In the genomic region with DNA sequence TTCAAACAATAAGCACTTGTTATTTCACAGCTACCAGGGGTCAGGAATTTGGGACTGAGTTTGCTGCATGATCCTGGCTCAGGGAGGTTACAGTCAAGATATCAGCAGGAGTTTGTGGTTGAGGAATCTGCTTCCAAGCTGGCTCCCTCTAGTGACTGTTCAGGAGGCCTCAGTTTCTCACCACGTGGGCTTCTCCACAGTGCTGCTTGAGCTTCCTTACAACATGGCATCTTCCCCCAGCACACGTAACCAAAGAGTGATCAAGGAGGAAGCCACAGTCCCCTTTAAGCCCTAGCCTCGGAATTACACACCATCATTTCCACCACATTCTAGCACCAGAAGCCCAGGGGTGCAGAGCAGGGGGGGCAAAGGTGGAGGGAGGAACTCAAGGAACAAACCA, we compare ENCODE assay signal across 28 cellular contexts. TPM values are rescaled to one million over a fixed set of nuclear protein-coding genes. Genes with fewer than 3 reads are reported as not detected.
DNase-seq lines count a peak whose midpoint lies in the region; ATAC-seq and TF ChIP-seq lines count a peak whose summit lies in the region.
"Had no signal": no experiment of that assay in that cellular context is flagged by ENCODE, and none has a peak within 500 bp of the region (broad histone marks: within the 10 kb centered on the region; RNA-seq: fewer than 3 reads in every experiment).

No MANE protein-coding gene starts in this region.

- H4K5ac ChIP-seq in mesendoderm (ENCODE audit: low read length): no peak overlapping the region

- H2BK5ac ChIP-seq in mesendoderm (ENCODE audit: low read length): no peak overlapping the region

- H3K27me3 Mint-ChIP-seq in WTC11 (ENCODE audit: low read depth): peaks cover 5% of the 10 kb centered on the region
- H3K27me3 Mint-ChIP-seq in chondrocyte (ENCODE audit: low read depth): peaks cover 21% of the 10 kb centered on the region

- peak; percentile 23; the same call in 1 of the 2 replicates for ATAC-seq in WTC11
- ATAC-seq in HG03460 (IDR thresholded peaks at IDR 0.05; ENCODE audit: unreplicated experiment): no peak
- ATAC-seq: lower lobe of right lung, Panc1 had no signal

- H3K79me1 ChIP-seq in mesendoderm (ENCODE audit: low read length): no peaks in the 10 kb centered on the region

- CTCF ChIA-PET in WTC11 (lab: Charles Lee): interaction anchor here (0.8 to 2.7 kb wide), 11 partner anchors 8 to 178 kb away, joined by 3 to 25 read pairs (median 5); a partner anchor contains a TSS

- H2AFZ ChIP-seq in Loucy (ENCODE audit: low read length) (no peak overlapping the region), smooth muscle cell (ENCODE audit: low read depth) (no peak overlapping the region)

- H3K9me3 Mint-ChIP-seq in WTC11 (peaks cover 30% of the 10 kb centered on the region), chondrocyte (ENCODE audit: low read depth) (peaks cover 17% of the 10 kb centered on the region)

- no peaks in the 10 kb centered on the region for H4K20me1 ChIP-seq in Loucy (ENCODE audit: insufficient read depth, low read length, poor library complexity, severe bottlenecking)
- H4K20me1 ChIP-seq in smooth muscle cell (ENCODE audit: low read depth): no peaks in the 10 kb centered on the region

- TF ChIP-seq CTCF in Loucy (conservative IDR thresholded peaks at IDR 0.05; ENCODE audit: low read length) (peak; percentile 11; the same call in 1 of the 2 replicates), WTC11 (IDR thresholded peaks at IDR 0.05) (no peak), smooth muscle cell (IDR thresholded peaks at IDR 0.05; ENCODE audit: borderline replicate concordance, insufficient read depth, poor library complexity, severe bottlenecking) (no peak), chondrocyte (IDR thresholded peaks at IDR 0.05) (no peak)

- H4K8ac ChIP-seq in mesendoderm (ENCODE audit: low read depth, low read length): no peak overlapping the region

- no peak overlapping the region for H3K4me3 ChIP-seq in Loucy (ENCODE audit: low read length, poor library complexity, severe bottlenecking)
- H3K4me3 ChIP-seq in mesendoderm (ENCODE audit: low read length): no peak overlapping the region
- no peak overlapping the region for H3K4me3 ChIP-seq in smooth muscle cell
- H3K4me3 ChIP-seq: lower lobe of right lung, SJSA1, spleen, stomach, upper lobe of left lung had no signal

- no peaks in the 10 kb centered on the region for H3K79me2 ChIP-seq in Loucy (ENCODE audit: insufficient read depth, low read length)
- no peaks in the 10 kb centered on the region for H3K79me2 ChIP-seq in mesendoderm (ENCODE audit: control insufficient read depth, insufficient read depth, low read length)
- no peaks in the 10 kb centered on the region for H3K79me2 ChIP-seq in smooth muscle cell (ENCODE audit: low read depth)

- H2AK5ac ChIP-seq in mesendoderm (ENCODE audit: low read length): no peak overlapping the region

- H3K36me3 ChIP-seq in Loucy (ENCODE audit: insufficient read depth, low read length) (no peaks in the 10 kb centered on the region), mesendoderm (ENCODE audit: control insufficient read depth, insufficient read depth, low read length) (no peaks in the 10 kb centered on the region), smooth muscle cell (ENCODE audit: low read depth) (no peaks in the 10 kb centered on the region)
- H3K36me3 ChIP-seq: lower lobe of right lung, SJSA1, spleen, stomach, upper lobe of left lung had no signal

- no peak overlapping the region for H2BK120ac ChIP-seq in mesendoderm (ENCODE audit: low read depth, low read length)

- POLR2A ChIA-PET in WTC11 (lab: Charles Lee): interaction anchor here (0.5 kb wide), 1 partner anchor 8 kb away, joined by 3 read pairs; no protein-coding TSS in a partner anchor

- H3K36me3 Mint-ChIP-seq in WTC11 (peaks cover 15% of the 10 kb centered on the region), chondrocyte (ENCODE audit: low read depth) (no peaks in the 10 kb centered on the region)

- WGBS in mesendoderm (ENCODE audit: extremely low coverage, insufficient coverage, low lambda C conversion rate): no CpG with 5 or more reads among the region's 3 CpGs
- 40% methylated on average over 3 of the region's 3 CpGs for WGBS in smooth muscle cell (ENCODE audit: low lambda C conversion rate)

- no peaks in the 10 kb centered on the region for H3K9me3 ChIP-seq in Loucy (ENCODE audit: insufficient read depth, low read depth, low read length)
- no peaks in the 10 kb centered on the region for H3K9me3 ChIP-seq in smooth muscle cell (replicated peaks; ENCODE audit: low read depth)
- H3K9me3 ChIP-seq: lower lobe of right lung had no signal

- no peaks in the 10 kb centered on the region for H3F3A ChIP-seq in Loucy (ENCODE audit: low read depth)
- H3F3A ChIP-seq in smooth muscle cell (ENCODE audit: low read depth): no peaks in the 10 kb centered on the region

- H3K9ac ChIP-seq in Loucy (ENCODE audit: low read depth, low read length, poor library complexity, severe bottlenecking) (no peak overlapping the region), mesendoderm (ENCODE audit: low read length) (no peak overlapping the region), smooth muscle cell (ENCODE audit: low read depth) (no peak overlapping the region)

- H3K27ac Mint-ChIP-seq in WTC11 (no peak overlapping the region), chondrocyte (ENCODE audit: unreplicated experiment) (no peak overlapping the region)

- H3K4me1 Mint-ChIP-seq in WTC11 (peaks cover 3% of the 10 kb centered on the region), chondrocyte (ENCODE audit: low read depth) (no peaks in the 10 kb centered on the region)

- H3K27ac ChIP-seq in mesendoderm (ENCODE audit: low read depth, low read length) (no peak overlapping the region), smooth muscle cell (ENCODE audit: low read depth) (no peak overlapping the region)
- H3K27ac ChIP-seq: lower lobe of right lung, SJSA1, spleen, stomach, upper lobe of left lung had no signal

- no peaks in the 10 kb centered on the region for H3K27me3 ChIP-seq in Loucy (ENCODE audit: insufficient read depth, low read length, poor library complexity, severe bottlenecking)
- H3K27me3 ChIP-seq in mesendoderm (ENCODE audit: insufficient read depth, low read length, poor library complexity): no peaks in the 10 kb centered on the region
- no peaks in the 10 kb centered on the region for H3K27me3 ChIP-seq in smooth muscle cell (ENCODE audit: low read depth)
- H3K27me3 ChIP-seq: SJSA1, upper lobe of left lung had no signal

- H3K4me2 ChIP-seq in Loucy (ENCODE audit: low read depth, low read length, poor library complexity, severe bottlenecking): no peak overlapping the region
- H3K4me2 ChIP-seq in mesendoderm (ENCODE audit: low read length): no peak overlapping the region
- no peak overlapping the region for H3K4me2 ChIP-seq in smooth muscle cell

- no peak overlapping the region for H2BK15ac ChIP-seq in mesendoderm (replicated peaks; ENCODE audit: low read depth)

- no peak overlapping the region for H3K4ac ChIP-seq in mesendoderm (ENCODE audit: low read depth, low read length)

- no peak overlapping the region for H3K56ac ChIP-seq in mesendoderm (ENCODE audit: low read length)

- no peaks in the 10 kb centered on the region for H3K9me2 ChIP-seq in Loucy (replicated peaks; ENCODE audit: low read depth, low read length)

- H3K4me3 Mint-ChIP-seq in WTC11 (no peak overlapping the region), chondrocyte (ENCODE audit: unreplicated experiment) (no peak overlapping the region)

- H3K23ac ChIP-seq in mesendoderm (ENCODE audit: low read length): no peak overlapping the region

- no peak overlapping the region for H3K18ac ChIP-seq in mesendoderm (ENCODE audit: low read length)

- DNase-seq in DMS 273 (lab: John Stamatoyannopoulos, UW; ENCODE audit: unreplicated experiment): peak; percentile 62
- DNase-seq in DMS 273 treated with DMSO at 0.1 percent for 48 hours (lab: John Stamatoyannopoulos, UW): no peak
- DNase-seq in WTC11 (ENCODE audit: low spot score): no peak
- peak; percentile 45 for DNase-seq in mesendoderm
- no peak for DNase-seq in smooth muscle cell (lab: John Stamatoyannopoulos, UW; ENCODE audit: unreplicated experiment)
- no peak for DNase-seq in chondrocyte (ENCODE audit: low spot score)
- DNase-seq: 8988T; activated CD4-positive, alpha-beta T cell treated with anti-CD3 and anti-CD28 coated beads, Interleukin-2, amount 50 U/mL, for 48 hours; activated naive CD4-positive, alpha-beta T cell treated with Interleukin-2 at 50 U/mL for 16 hours; central memory CD4-positive, alpha-beta T cell; COR-L47; H7; hippocampal formation; kidney; lower lobe of right lung; NCI-H1436; NCI-H526 treated with DMSO at 0.1 percent for 48 hours; spleen; stimulated activated CD4-positive, alpha-beta T cell treated with anti-CD3 and anti-CD28 coated beads, Interleukin-4, amount 100 ng/mL, for 24 hours; stomach; T-helper 2 cell; upper lobe of left lung had no signal

- no peaks in the 10 kb centered on the region for H3K4me1 ChIP-seq in Loucy (ENCODE audit: insufficient read depth, low read length, poor library complexity, severe bottlenecking)
- no peaks in the 10 kb centered on the region for H3K4me1 ChIP-seq in mesendoderm (ENCODE audit: control insufficient read depth, low read depth, low read length)
- H3K4me1 ChIP-seq in smooth muscle cell (ENCODE audit: low read depth): no peaks in the 10 kb centered on the region
- H3K4me1 ChIP-seq: lower lobe of right lung, SJSA1, spleen, stomach, upper lobe of left lung had no signal

TF ChIP-seq in WTC11, 78 proteins besides CTCF, POLR2A, EP300 and RAD21 (continues in another document):
- no peak for TF ChIP-seq ZNF671 (CRISPR knock-in tag; IDR thresholded peaks at IDR 0.05)
- TF ChIP-seq ZNF317 (CRISPR knock-in tag; IDR thresholded peaks at IDR 0.05; ENCODE audit: borderline replicate concordance, low read depth): no peak
- no peak for TF ChIP-seq ZNF138 (CRISPR knock-in tag; conservative IDR thresholded peaks at IDR 0.05)
- TF ChIP-seq, protein P1, sequence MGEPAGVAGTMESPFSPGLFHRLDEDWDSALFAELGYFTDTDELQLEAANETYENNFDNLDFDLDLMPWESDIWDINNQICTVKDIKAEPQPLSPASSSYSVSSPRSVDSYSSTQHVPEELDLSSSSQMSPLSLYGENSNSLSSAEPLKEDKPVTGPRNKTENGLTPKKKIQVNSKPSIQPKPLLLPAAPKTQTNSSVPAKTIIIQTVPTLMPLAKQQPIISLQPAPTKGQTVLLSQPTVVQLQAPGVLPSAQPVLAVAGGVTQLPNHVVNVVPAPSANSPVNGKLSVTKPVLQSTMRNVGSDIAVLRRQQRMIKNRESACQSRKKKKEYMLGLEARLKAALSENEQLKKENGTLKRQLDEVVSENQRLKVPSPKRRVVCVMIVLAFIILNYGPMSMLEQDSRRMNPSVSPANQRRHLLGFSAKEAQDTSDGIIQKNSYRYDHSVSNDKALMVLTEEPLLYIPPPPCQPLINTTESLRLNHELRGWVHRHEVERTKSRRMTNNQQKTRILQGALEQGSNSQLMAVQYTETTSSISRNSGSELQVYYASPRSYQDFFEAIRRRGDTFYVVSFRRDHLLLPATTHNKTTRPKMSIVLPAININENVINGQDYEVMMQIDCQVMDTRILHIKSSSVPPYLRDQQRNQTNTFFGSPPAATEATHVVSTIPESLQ (CRISPR knock-in tag; IDR thresholded peaks at IDR 0.05): no peak

RNA-seq across cellular contexts. Expression of a gene that starts 28.8 kb away (rescaled TPM):
- total RNA-seq in WTC11 (2021): 7.7 to 10.6 TPM (median 9.0 TPM) in 3 replicates
- polyA plus RNA-seq in mesendoderm (2013, experiment 1 of 2): 0.65 TPM
- polyA plus RNA-seq in mesendoderm (2013, experiment 2 of 2): 0.73 TPM
- total RNA-seq in smooth muscle cell: not detected in 2 replicates
- polyA plus RNA-seq in smooth muscle cell: 0.18 TPM in 1 of 2 replicates, not detected in the other
- 0.22 to 0.31 TPM in 2 of 3 replicates, not detected in the other for total RNA-seq in chondrocyte
- total RNA-seq: epithelial cell of proximal tubule, lower lobe of right lung, myocyte, SJSA1 had no signal

Comparison
In these comparisons a context has a peak if more than half of its experiments do, and no peak if none do; other contexts are left out.
1. DNase-seq: peak in DMS 273 (single experiment) and mesendoderm (single experiment); none in DMS 273 treated with DMSO at 0.1 percent for 48 hours (single experiment), WTC11 (single experiment), smooth muscle cell (single experiment) and chondrocyte (single experiment).